In the genomic region with DNA sequence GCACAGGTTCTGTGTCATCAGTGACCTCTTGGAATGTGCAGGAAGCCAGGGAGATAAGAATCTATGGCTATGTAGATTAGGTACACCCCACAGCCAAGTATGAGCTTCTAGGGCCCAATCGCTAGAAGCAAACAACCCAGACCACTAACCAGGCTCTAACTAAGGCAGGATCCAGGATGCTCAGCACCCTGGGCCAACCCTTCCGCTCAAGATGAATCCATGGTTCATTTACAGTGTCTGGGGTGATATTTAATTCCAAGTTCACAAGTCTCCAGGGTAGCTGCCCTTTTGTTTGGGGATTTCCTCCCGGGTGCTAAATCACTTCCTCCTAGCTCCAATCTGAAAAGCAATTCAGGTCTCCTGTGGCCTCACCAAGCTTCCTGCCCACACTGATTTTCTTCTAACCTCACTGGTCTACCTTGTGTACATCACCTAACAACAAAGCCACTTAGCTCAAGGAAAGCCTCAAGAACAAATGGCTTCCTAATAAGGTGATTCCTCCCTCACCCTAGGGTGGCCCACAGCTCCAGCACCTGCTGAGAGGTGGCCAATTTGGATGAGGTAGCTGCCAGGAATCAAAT, we compare ENCODE assay signal across 9 cellular contexts. TPM values are rescaled to one million over a fixed set of nuclear protein-coding genes. Genes with fewer than 3 reads are reported as not detected.
DNase-seq lines count a peak whose midpoint lies in the region; ATAC-seq, FAIRE-seq and TF ChIP-seq lines count a peak whose summit lies in the region.
"Had no signal": no experiment of that assay in that cellular context is flagged by ENCODE, and none has a peak within 500 bp of the region (broad histone marks: within the 10 kb centered on the region; RNA-seq: fewer than 3 reads in every experiment).

No MANE protein-coding gene starts in this region.

- BruUV-seq in HepG2 (replicated peaks; lab: Mats Ljungman, UMichigan) = no TSS peak

- CTCF ChIA-PET in HepG2 (lab: Yijun Ruan, JAX; ENCODE audit: low intra/inter-chr PET ratio, low total read pairs) = no interaction called here

- H3K9ac ChIP-seq in HepG2 (ENCODE audit: insufficient read depth, low read depth, low read length) = no peak overlapping the region

- peaks cover 16 to 74% (median 64%) of the 10 kb centered on the region in 9 donors for H3K4me1 ChIP-seq in heart right ventricle
- H3K4me1 ChIP-seq in HepG2 (ENCODE audit: insufficient read depth, low read length) = peaks cover 34% of the 10 kb centered on the region
- H3K4me1 ChIP-seq in upper lobe of right lung = peaks cover 49% of the 10 kb centered on the region

- H3K27me3 ChIP-seq in heart right ventricle (no peaks in the 10 kb centered on the region), HepG2 (ENCODE audit: control insufficient read depth in 1 of 2, insufficient read depth in 2 of 2, low read length in 2 of 2) (no peaks in the 10 kb centered on the region), upper lobe of right lung (no peaks in the 10 kb centered on the region)

- H3K4me3 ChIP-seq in heart right ventricle (peak overlapping the region in 8 of 10 donors; percentile 90 to 98 (median 96)), HepG2 (replicated peaks in 1 of 3; ENCODE audit: insufficient read depth in 1 of 3, low read depth in 2 of 3, low read length in 3 of 3) (no peak overlapping the region), upper lobe of right lung (peak overlapping the region; percentile 86)

- no peaks in the 10 kb centered on the region for H4K20me1 ChIP-seq in HepG2 (ENCODE audit: insufficient read depth, low read length)

- H3K9me3 ChIP-seq in heart right ventricle = no peaks in the 10 kb centered on the region
- H3K9me3 ChIP-seq in HepG2 (ENCODE audit: low read length) = no peaks in the 10 kb centered on the region
- no peaks in the 10 kb centered on the region for H3K9me3 ChIP-seq in upper lobe of right lung

- no peak for TF ChIP-seq CTCF in heart right ventricle (IDR thresholded peaks at IDR 0.05)
- no peak for TF ChIP-seq CTCF in HepG2 (CRISPR knock-in tag; IDR thresholded peaks at IDR 0.05)
- no peak for TF ChIP-seq CTCF in upper lobe of right lung (IDR thresholded peaks at IDR 0.05)

- peak; percentile 4 for FAIRE-seq in HepG2 (lab: Jason Lieb, UNC)
- FAIRE-seq: TTC549 had no signal

- H3K27ac ChIP-seq in heart right ventricle (peak overlapping the region; percentile 14 to 99 (median 96)), HepG2 (ENCODE audit: extremely low read length, insufficient read depth, low read length) (no peak overlapping the region), upper lobe of right lung (peak overlapping the region; percentile 32)

- TF ChIP-seq EP300 in HepG2 (IDR thresholded peaks at IDR 0.05; ENCODE audit: low read depth in 2 of 2, low read length in 2 of 2) (no peak), HepG2 (CRISPR knock-in tag; IDR thresholded peaks at IDR 0.05; ENCODE audit: borderline replicate concordance) (no peak)

- DNase-seq in heart right ventricle = no peak
- no peak for DNase-seq in left cardiac atrium
- DNase-seq in activated T-cell treated with anti-CD3 and anti-CD28 coated beads, Interleukin-2, amount 50 U/mL, for 48 hours = peak; percentile 38 to 44
- DNase-seq in HepG2 (ENCODE audit: low spot score) = no peak
- no peak for DNase-seq in upper lobe of right lung
- no peak for DNase-seq in NCI-H128 (lab: John Stamatoyannopoulos, UW; ENCODE audit: unreplicated experiment)
- DNase-seq in amygdala (lab: John Stamatoyannopoulos, UW) = no peak
- no peak for DNase-seq in amniotic stem cell (lab: John Stamatoyannopoulos, UW)

- H2AFZ ChIP-seq in HepG2 (ENCODE audit: low read length) = no peak overlapping the region

- POLR2A ChIA-PET in HepG2 (lab: Yijun Ruan, JAX) = interaction anchor here (1.1 kb wide), 1 partner anchor 9 kb away, joined by 4 read pairs; no protein-coding TSS in a partner anchor

- no peak for TF ChIP-seq RAD21 in HepG2 (CRISPR knock-in tag; IDR thresholded peaks at IDR 0.05)

- no peaks in the 10 kb centered on the region for H3K79me2 ChIP-seq in HepG2 (ENCODE audit: insufficient read depth, low read length)

- H3K36me3 ChIP-seq in heart right ventricle (peaks cover 0 to 6% (median 0%) of the 10 kb centered on the region in 9 donors), HepG2 (replicated peaks in 1 of 2; ENCODE audit: control insufficient read depth in 1 of 2, insufficient read depth in 2 of 2, low read length in 2 of 2) (no peaks in the 10 kb centered on the region), upper lobe of right lung (no peaks in the 10 kb centered on the region)

- H3K4me2 ChIP-seq in HepG2 (ENCODE audit: low read depth, low read length) = no peak overlapping the region

- intact Hi-C loops in heart right ventricle (cut with DNase I) (loop anchor here in 8 of 10 donors (2.0 to 10.0 kb wide), 11 partner anchors 35 to 198 kb away; a partner anchor contains a TSS), left cardiac atrium (cut with DNase I) (loop anchor here (5.0 to 10.0 kb wide), 3 partner anchors 38 to 65 kb away; no protein-coding TSS in a partner anchor), HepG2 (cut with micrococcal nuclease; ENCODE audit: unreplicated experiment) (loop anchor here (5.0 kb wide), 1 partner anchor 43 kb away; no protein-coding TSS in a partner anchor), upper lobe of right lung (cut with DNase I) (no loop called here)

- no peak for TF ChIP-seq POLR2A in HepG2 (IDR thresholded peaks at IDR 0.05; ENCODE audit: insufficient read depth in 1 of 2, low read depth in 2 of 2, low read length in 2 of 2)

- ATAC-seq in heart right ventricle (peak in 1 of 8 donors; percentile 1), left cardiac atrium (no peak), HepG2 (no peak), upper lobe of right lung (no peak)

- in situ Hi-C loops in HepG2 (cut with HindIII; ENCODE audit: extremely low pct_ligation_motif_present, low pct_unique_long_range_greater_than_20kb) = no loop called here

- WGBS in heart right ventricle, 2 donors = 44 to 56% methylated on average over 3 of the region's 3 CpGs
- WGBS in HepG2 (ENCODE audit: low lambda C conversion rate) = 56% methylated on average over 1 of the region's 3 CpGs

TF ChIP-seq in HepG2, 621 proteins besides CTCF, POLR2A, EP300 and RAD21:
- 0 out of 2 replicates have a peak, but pooled peaks have one; percentile 26 for TF ChIP-seq TBX2 (CRISPR knock-in tag; IDR thresholded peaks at IDR 0.05; ENCODE audit: borderline replicate concordance)
- no peak for TF ChIP-seq ZNF768 (CRISPR knock-in tag; IDR thresholded peaks at IDR 0.05)

RNA-seq across cellular contexts. Expression of a gene that starts 2.4 kb away (rescaled TPM):
- 10 to 100 TPM; 29.8 to 62.7 (median 46.6) TPM for total RNA-seq in heart right ventricle
- 10 to 100 TPM; 23.4 to 24.2 TPM for polyA plus RNA-seq in heart right ventricle
- 10 to 100 TPM; 34.0 to 42.1 TPM for total RNA-seq in left cardiac atrium
- 4.8 and 4.9 TPM in 2 replicates for total RNA-seq in HepG2 (2016; rRNA removed; fragmentation: Illumina TruSeq; extraction: Trizol)
- 0.97 and 1.0 TPM in 2 replicates for total RNA-seq in HepG2 (2016; cell fraction: cytosol; rRNA removed; fragmentation: Illumina TruSeq; extraction: Trizol; ENCODE audit: low read depth)
- 4.7 and 4.8 TPM in 2 replicates for total RNA-seq in HepG2 (2016; cell fraction: insoluble cytoplasmic fraction; rRNA removed; fragmentation: Illumina TruSeq; extraction: Trizol)
- 3.1 and 3.3 TPM in 2 replicates for total RNA-seq in HepG2 (2016; cell fraction: membrane; rRNA removed; fragmentation: Illumina TruSeq; extraction: Trizol)
- total RNA-seq in HepG2 (2016; cell fraction: nucleus; rRNA removed; fragmentation: Illumina TruSeq; extraction: Trizol) = 2.8 and 3.3 TPM in 2 replicates
- 3.1 and 4.2 TPM in 2 replicates for polyA plus RNA-seq in HepG2 (2011; rRNA removed)
- 3.3 and 3.5 TPM in 2 replicates for polyA plus RNA-seq in HepG2 (2011; cell fraction: cytosol; rRNA removed)
- 2.8 and 2.9 TPM in 2 replicates for polyA plus RNA-seq in HepG2 (2011; cell fraction: nucleus; rRNA removed)
- 1.7 and 3.1 TPM in 2 replicates for polyA plus RNA-seq in HepG2 (2012)
- 0.84 and 1.1 TPM in 2 replicates for polyA plus RNA-seq in HepG2 (2016; cell fraction: cytosol; fragmentation: Illumina TruSeq; extraction: Trizol; ENCODE audit: low read depth)
- polyA plus RNA-seq in HepG2 (2016; cell fraction: insoluble cytoplasmic fraction; fragmentation: Illumina TruSeq; extraction: Trizol; ENCODE audit: low read depth) = 4.5 and 4.7 TPM in 2 replicates
- 2.2 and 2.4 TPM in 2 replicates for polyA plus RNA-seq in HepG2 (2016; cell fraction: membrane; fragmentation: Illumina TruSeq; extraction: Trizol; ENCODE audit: low read depth)
- polyA plus RNA-seq in HepG2 (2016; cell fraction: nucleus; fragmentation: Illumina TruSeq; extraction: Trizol; ENCODE audit: insufficient read depth, low read depth) = 2.2 and 2.6 TPM in 2 replicates
- polyA minus RNA-seq in HepG2 (2011; rRNA and poly(A)+ RNA removed; ENCODE audit: low replicate concordance) = 10.8 and 22.1 TPM in 2 replicates
- polyA minus RNA-seq in HepG2 (2011; cell fraction: cytosol; rRNA and poly(A)+ RNA removed) = 3.8 and 4.5 TPM in 2 replicates
- 5.9 and 6.2 TPM in 2 replicates for polyA minus RNA-seq in HepG2 (2011; cell fraction: nucleus; rRNA and poly(A)+ RNA removed)
- 39.5 TPM for total RNA-seq in upper lobe of right lung

RNA-seq across cellular contexts. Expression of a gene that starts 50.9 kb away (rescaled TPM):
- total RNA-seq in heart right ventricle (under 1 TPM in 4 of 10 donors, not detected in 6; 0.05 to 0.79 (median 0.19) TPM), left cardiac atrium (under 1 TPM in 1 of 2 donors, not detected in 1; 0.16 TPM), HepG2 (2016; rRNA removed; fragmentation: Illumina TruSeq; extraction: Trizol) (not detected in 2 replicates), upper lobe of right lung (1.5 TPM)
- polyA plus RNA-seq in heart right ventricle (under 1 TPM in 1 of 2 donors, not detected in 1; 0.07 TPM), HepG2 (2011; rRNA removed) (0.01 TPM in 1 of 2 replicates, not detected in the other)
- total RNA-seq in HepG2 (2016; cell fraction: cytosol; rRNA removed; fragmentation: Illumina TruSeq; extraction: Trizol; ENCODE audit: low read depth) = not detected in 2 replicates
- not detected in 2 replicates for total RNA-seq in HepG2 (2016; cell fraction: insoluble cytoplasmic fraction; rRNA removed; fragmentation: Illumina TruSeq; extraction: Trizol)
- total RNA-seq in HepG2 (2016; cell fraction: membrane; rRNA removed; fragmentation: Illumina TruSeq; extraction: Trizol) = not detected in 2 replicates
- total RNA-seq in HepG2 (2016; cell fraction: nucleus; rRNA removed; fragmentation: Illumina TruSeq; extraction: Trizol) = not detected in 2 replicates
- polyA plus RNA-seq in HepG2 (2011; cell fraction: cytosol; rRNA removed) = not detected in 2 replicates
- not detected in 2 replicates for polyA plus RNA-seq in HepG2 (2011; cell fraction: nucleus; rRNA removed)
- polyA plus RNA-seq in HepG2 (2012) = not detected in 2 replicates
- not detected in 2 replicates for polyA plus RNA-seq in HepG2 (2016; cell fraction: cytosol; fragmentation: Illumina TruSeq; extraction: Trizol; ENCODE audit: low read depth)
- not detected in 2 replicates for polyA plus RNA-seq in HepG2 (2016; cell fraction: insoluble cytoplasmic fraction; fragmentation: Illumina TruSeq; extraction: Trizol; ENCODE audit: low read depth)
- not detected in 2 replicates for polyA plus RNA-seq in HepG2 (2016; cell fraction: membrane; fragmentation: Illumina TruSeq; extraction: Trizol; ENCODE audit: low read depth)
- not detected in 2 replicates for polyA plus RNA-seq in HepG2 (2016; cell fraction: nucleus; fragmentation: Illumina TruSeq; extraction: Trizol; ENCODE audit: insufficient read depth, low read depth)
- polyA minus RNA-seq in HepG2 (2011; rRNA and poly(A)+ RNA removed; ENCODE audit: low replicate concordance) = not detected in 2 replicates
- polyA minus RNA-seq in HepG2 (2011; cell fraction: cytosol; rRNA and poly(A)+ RNA removed) = not detected in 2 replicates
- polyA minus RNA-seq in HepG2 (2011; cell fraction: nucleus; rRNA and poly(A)+ RNA removed) = not detected in 2 replicates

Comparison
In these comparisons a context has a peak if more than half of its experiments do, and no peak if none do; other contexts are left out.
1. DNase-seq: peak in activated T-cell treated with anti-CD3 and anti-CD28 coated beads, Interleukin-2, amount 50 U/mL, for 48 hours (2 of 2); none in heart right ventricle (0 of 2), left cardiac atrium (single experiment), HepG2 (single experiment), upper lobe of right lung (single experiment), NCI-H128 (single experiment), amygdala (0 of 56) and amniotic stem cell (single experiment).
2. H3K4me3 ChIP-seq: peak in heart right ventricle (8 of 10) and upper lobe of right lung (single experiment); none in HepG2 (0 of 3).